1 cellular context compared by ENCODE assay signal in genomic region chr21:28761709-28762356, GRCh38.
A peak's percentile ranks its signal among the peaks of the same experiment; 100 is the strongest.
TF ChIP-seq lines count a peak whose summit lies in the region.

No MANE protein-coding gene starts in this region.

TF ChIP-seq in SK-N-SH, 30 proteins besides CTCF, POLR2A, EP300 and RAD21 (continued from another document):
- TF ChIP-seq FOSL2 (IDR thresholded peaks at IDR 0.05; ENCODE audit: borderline replicate concordance, low read depth) (peak; percentile 30; the same call in 1 of the 2 replicates), EZH2phosphoT487 (IDR thresholded peaks at IDR 0.05; ENCODE audit: borderline replicate concordance, low read depth) (no peak), MXI1 (IDR thresholded peaks at IDR 0.05; ENCODE audit: low read depth, low read length) (no peak), REST (IDR thresholded peaks at IDR 0.05; ENCODE audit: low read depth, low read length) (no peak), TCF12 (IDR thresholded peaks at IDR 0.05) (peak; percentile 91), MAX (IDR thresholded peaks at IDR 0.05; ENCODE audit: low read depth) (no peak), TAF1 (IDR thresholded peaks at IDR 0.05; ENCODE audit: borderline replicate concordance, low read depth, low read length) (no peak), GABPA (IDR thresholded peaks at IDR 0.05; ENCODE audit: low read depth) (no peak), SIN3A (IDR thresholded peaks at IDR 0.05; ENCODE audit: borderline replicate concordance, low read depth, low read length) (no peak)
